18 cellular contexts compared by ENCODE assay signal in genomic region chr20:4344660-4345059, GRCh38.
"Had no signal": no experiment of that assay in that cellular context is flagged by ENCODE, and none has a peak within 500 bp of the region (broad histone marks: within the 10 kb centered on the region; RNA-seq: fewer than 3 reads in every experiment).

No MANE protein-coding gene starts in this region.

- H3K4me3 ChIP-seq: colonic mucosa, esophagus squamous epithelium, hepatocyte, psoas muscle, skin epidermis had no signal

- H3K4me1 ChIP-seq: colonic mucosa, esophagus squamous epithelium, psoas muscle had no signal

- H3K27ac ChIP-seq: colonic mucosa, esophagus squamous epithelium, hepatocyte, psoas muscle, skin epidermis had no signal

- H3K36me3 ChIP-seq: colonic mucosa, esophagus squamous epithelium had no signal

- H3K27me3 ChIP-seq: colonic mucosa, esophagus squamous epithelium, hepatocyte had no signal

- H3K79me2 ChIP-seq: hepatocyte had no signal

- ATAC-seq: left colon; left ventricle myocardium superior; naive thymus-derived CD4-positive, alpha-beta T cell; psoas muscle; sciatic nerve had no signal

- H2AFZ ChIP-seq: hepatocyte had no signal

- DNase-seq: colonic mucosa; dermis blood vessel endothelial cell; esophagus squamous epithelium; foreskin melanocyte; left colon; left ventricle myocardium superior; mesendoderm; naive thymus-derived CD4-positive, alpha-beta T cell; nephron progenitor cell; psoas muscle; retina; stimulated activated CD4-positive, alpha-beta T cell treated with anti-CD3 and anti-CD28 coated beads, Interleukin-2, amount 100 ng/mL, for 24 hours; stimulated activated naive CD4-positive, alpha-beta T cell; trophoblast cell had no signal

- H3K4me2 ChIP-seq: hepatocyte had no signal

- H3K9me3 ChIP-seq: colonic mucosa, esophagus squamous epithelium, psoas muscle had no signal

- FAIRE-seq: urothelium cell line had no signal
